ENCODE assay signal across 1 cellular context in the genomic region with DNA sequence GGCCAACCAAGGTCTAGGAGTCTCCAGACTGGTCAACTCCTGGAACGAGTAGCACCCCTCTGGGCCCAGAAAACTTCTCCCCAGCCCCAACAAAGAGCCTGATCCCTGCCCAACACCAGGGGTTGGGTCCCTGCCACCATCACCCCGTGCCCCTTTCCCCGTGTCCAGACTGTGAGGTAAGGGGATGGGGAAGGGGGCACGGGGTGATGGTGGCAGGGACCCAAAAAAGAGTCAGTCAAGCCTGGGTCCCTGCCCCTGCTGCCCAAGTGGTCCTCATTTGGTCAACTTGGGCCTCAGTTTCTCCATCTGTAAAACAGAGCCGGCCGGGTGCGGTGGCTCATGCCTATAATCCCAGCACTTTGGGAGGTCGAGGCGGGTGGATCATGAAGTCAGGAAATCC.
TF ChIP-seq lines count a peak whose summit lies in the region.

No MANE protein-coding gene starts in this region.

TF ChIP-seq in HepG2, 621 proteins besides CTCF, POLR2A, EP300 and RAD21:
- TF ChIP-seq BCLAF1 (IDR thresholded peaks at IDR 0.05) = no peak
- TF ChIP-seq KAT8 (CRISPR knock-in tag; IDR thresholded peaks at IDR 0.05) = peak; percentile 4; the same call in 1 of the 2 replicates
- no peak for TF ChIP-seq ARID3A (IDR thresholded peaks at IDR 0.05; ENCODE audit: low read depth, low read length)
- 0 out of 2 replicates have a peak, but pooled peaks have one; percentile 7 for TF ChIP-seq SP140L (CRISPR knock-in tag; IDR thresholded peaks at IDR 0.05; ENCODE audit: borderline replicate concordance)
- TF ChIP-seq, protein P1, sequence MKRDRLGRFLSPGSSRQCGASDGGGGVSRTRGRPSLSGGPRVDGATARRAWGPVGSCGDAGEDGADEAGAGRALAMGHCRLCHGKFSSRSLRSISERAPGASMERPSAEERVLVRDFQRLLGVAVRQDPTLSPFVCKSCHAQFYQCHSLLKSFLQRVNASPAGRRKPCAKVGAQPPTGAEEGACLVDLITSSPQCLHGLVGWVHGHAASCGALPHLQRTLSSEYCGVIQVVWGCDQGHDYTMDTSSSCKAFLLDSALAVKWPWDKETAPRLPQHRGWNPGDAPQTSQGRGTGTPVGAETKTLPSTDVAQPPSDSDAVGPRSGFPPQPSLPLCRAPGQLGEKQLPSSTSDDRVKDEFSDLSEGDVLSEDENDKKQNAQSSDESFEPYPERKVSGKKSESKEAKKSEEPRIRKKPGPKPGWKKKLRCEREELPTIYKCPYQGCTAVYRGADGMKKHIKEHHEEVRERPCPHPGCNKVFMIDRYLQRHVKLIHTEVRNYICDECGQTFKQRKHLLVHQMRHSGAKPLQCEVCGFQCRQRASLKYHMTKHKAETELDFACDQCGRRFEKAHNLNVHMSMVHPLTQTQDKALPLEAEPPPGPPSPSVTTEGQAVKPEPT (CRISPR knock-in tag; IDR thresholded peaks at IDR 0.05; ENCODE audit: low read depth) = no peak
- TF ChIP-seq SP1 (IDR thresholded peaks at IDR 0.05) = no peak
- no peak for TF ChIP-seq SP1 (CRISPR knock-in tag; IDR thresholded peaks at IDR 0.05)
